Comparison of ENCODE assay signal across 8 cellular contexts in genomic region chr5:146426853-146427618, GRCh38. TPM values are rescaled to one million over a fixed set of nuclear protein-coding genes. Genes with fewer than 3 reads are reported as not detected.
A peak's percentile ranks its signal among the peaks of the same experiment; 100 is the strongest.
DNase-seq lines count a peak whose midpoint lies in the region; ATAC-seq and TF ChIP-seq lines count a peak whose summit lies in the region.

No MANE protein-coding gene starts in this region.

- H3K27me3 ChIP-seq in testis: no peaks in the 10 kb centered on the region

- TF ChIP-seq CTCF in astrocyte of the cerebellum (IDR thresholded peaks at IDR 0.05; ENCODE audit: low read depth, low read length, missing control alignments) (peak; percentile 52), testis (IDR thresholded peaks at IDR 0.05) (peak; percentile 30 to 60 (median 56))

- no peaks in the 10 kb centered on the region for H3K9me3 ChIP-seq in testis

- no peak overlapping the region for H3K27ac Mint-ChIP-seq in activated naive CD8-positive, alpha-beta T cell treated with anti-CD3 and anti-CD28 coated beads, Interleukin-2, amount 10 ng/mL, durations not matched to agents 7 days and 5 days
- H3K27ac Mint-ChIP-seq in activated naive CD8-positive, alpha-beta T cell treated with anti-CD3 and anti-CD28 coated beads, Interleukin-2, amount 50 U/mL, for 24 hours: no peak overlapping the region

- peaks cover 7% of the 10 kb centered on the region for H3K4me1 Mint-ChIP-seq in activated naive CD8-positive, alpha-beta T cell treated with anti-CD3 and anti-CD28 coated beads, Interleukin-2, amount 10 ng/mL, durations not matched to agents 7 days and 5 days
- peaks cover 3% of the 10 kb centered on the region for H3K4me1 Mint-ChIP-seq in activated naive CD8-positive, alpha-beta T cell treated with anti-CD3 and anti-CD28 coated beads, Interleukin-2, amount 50 U/mL, for 24 hours

- no peaks in the 10 kb centered on the region for H3K9me3 Mint-ChIP-seq in activated naive CD8-positive, alpha-beta T cell treated with anti-CD3 and anti-CD28 coated beads, Interleukin-2, amount 10 ng/mL, durations not matched to agents 7 days and 5 days
- no peaks in the 10 kb centered on the region for H3K9me3 Mint-ChIP-seq in activated naive CD8-positive, alpha-beta T cell treated with anti-CD3 and anti-CD28 coated beads, Interleukin-2, amount 50 U/mL, for 24 hours

- peaks cover 22% of the 10 kb centered on the region for H3K27me3 Mint-ChIP-seq in activated naive CD8-positive, alpha-beta T cell treated with anti-CD3 and anti-CD28 coated beads, Interleukin-2, amount 10 ng/mL, durations not matched to agents 7 days and 5 days
- H3K27me3 Mint-ChIP-seq in activated naive CD8-positive, alpha-beta T cell treated with anti-CD3 and anti-CD28 coated beads, Interleukin-2, amount 50 U/mL, for 24 hours: peaks cover 22% of the 10 kb centered on the region

- H3K4me3 ChIP-seq in astrocyte of the cerebellum (ENCODE audit: low read depth, low read length): no peak overlapping the region
- no peak overlapping the region for H3K4me3 ChIP-seq in testis

- no peak overlapping the region for H3K4me3 Mint-ChIP-seq in activated naive CD8-positive, alpha-beta T cell treated with anti-CD3 and anti-CD28 coated beads, Interleukin-2, amount 10 ng/mL, durations not matched to agents 7 days and 5 days
- no peak overlapping the region for H3K4me3 Mint-ChIP-seq in activated naive CD8-positive, alpha-beta T cell treated with anti-CD3 and anti-CD28 coated beads, Interleukin-2, amount 50 U/mL, for 24 hours

- no peak overlapping the region for H3K27ac ChIP-seq in testis

- POLR2A ChIA-PET in activated naive CD8-positive, alpha-beta T cell treated with anti-CD3 and anti-CD28 coated beads, Interleukin-2, amount 10 ng/mL, durations not matched to agents 7 days and 5 days (lab: Charles Lee): no interaction called here

- no peak for TF ChIP-seq POLR2A in testis (IDR thresholded peaks at IDR 0.05)

- in situ Hi-C loops in astrocyte of the cerebellum (cut with HindIII; ENCODE audit: low sequenced_read_pairs): no loop called here

- DNase-seq in activated naive CD8-positive, alpha-beta T cell treated with anti-CD3 and anti-CD28 coated beads, Interleukin-2, amount 10 ng/mL, durations not matched to agents 7 days and 5 days: no peak
- no peak for DNase-seq in activated naive CD8-positive, alpha-beta T cell treated with anti-CD3 and anti-CD28 coated beads, Interleukin-2, amount 50 U/mL, for 24 hours
- DNase-seq in NCI-H2196 treated with DMSO at 0.1 percent for 48 hours (lab: John Stamatoyannopoulos, UW; ENCODE audit: unreplicated experiment): peak; percentile 27
- peak; percentile 18 for DNase-seq in astrocyte of the cerebellum (ENCODE audit: low read depth)
- DNase-seq in iPS-NIHi7 (ENCODE audit: extremely low spot score): peak; percentile 63
- DNase-seq in testis: no peak

- 30 to 31% methylated on average over 7 of the region's 7 CpGs for WGBS in testis, 2 donors

- H3K36me3 Mint-ChIP-seq in activated naive CD8-positive, alpha-beta T cell treated with anti-CD3 and anti-CD28 coated beads, Interleukin-2, amount 10 ng/mL, durations not matched to agents 7 days and 5 days: no peaks in the 10 kb centered on the region
- H3K36me3 Mint-ChIP-seq in activated naive CD8-positive, alpha-beta T cell treated with anti-CD3 and anti-CD28 coated beads, Interleukin-2, amount 50 U/mL, for 24 hours (ENCODE audit: low read depth): no peaks in the 10 kb centered on the region

- no peaks in the 10 kb centered on the region for H3K4me1 ChIP-seq in testis

- H3K36me3 ChIP-seq in testis (ENCODE audit: low read depth, missing control alignments): no peaks in the 10 kb centered on the region

- intact Hi-C loops in testis (cut with DNase I; ENCODE audit: low total_unique reads): loop anchor here (10.0 kb wide), 1 partner anchor 132 kb away; no protein-coding TSS in a partner anchor

- peak; percentile 39 for ATAC-seq in activated naive CD8-positive, alpha-beta T cell treated with anti-CD3 and anti-CD28 coated beads, Interleukin-2, amount 10 ng/mL, durations not matched to agents 7 days and 5 days (ENCODE audit: low read depth)
- ATAC-seq in activated naive CD8-positive, alpha-beta T cell treated with anti-CD3 and anti-CD28 coated beads, Interleukin-2, amount 50 U/mL, for 24 hours: no peak
- ATAC-seq in HG02588 (IDR thresholded peaks at IDR 0.05; ENCODE audit: unreplicated experiment): peak; percentile 81
- ATAC-seq in HG03342 (IDR thresholded peaks at IDR 0.05; ENCODE audit: unreplicated experiment): no peak

RNA-seq across cellular contexts. Expression of gene TCERG1, which starts 20.1 kb away (rescaled TPM):
- 10 to 100 TPM; 79.9 to 90.2 TPM for total RNA-seq in activated naive CD8-positive, alpha-beta T cell treated with anti-CD3 and anti-CD28 coated beads, Interleukin-2, amount 10 ng/mL, durations not matched to agents 7 days and 5 days
- total RNA-seq in testis: 100 to 1,000 TPM; 122 to 134 TPM
- polyA plus RNA-seq in testis (ENCODE audit: insufficient read depth, low read depth, low replicate concordance): 43.0 TPM

Comparison
In these comparisons a context has a peak if more than half of its experiments do, and no peak if none do; other contexts are left out.
1. ATAC-seq: peak in activated naive CD8-positive, alpha-beta T cell treated with anti-CD3 and anti-CD28 coated beads, Interleukin-2, amount 10 ng/mL, durations not matched to agents 7 days and 5 days (single experiment) and HG02588 (single experiment); none in activated naive CD8-positive, alpha-beta T cell treated with anti-CD3 and anti-CD28 coated beads, Interleukin-2, amount 50 U/mL, for 24 hours (single experiment) and HG03342 (single experiment).
2. DNase-seq: peak in NCI-H2196 treated with DMSO at 0.1 percent for 48 hours (single experiment), astrocyte of the cerebellum (single experiment) and iPS-NIHi7 (single experiment); none in activated naive CD8-positive, alpha-beta T cell treated with anti-CD3 and anti-CD28 coated beads, Interleukin-2, amount 10 ng/mL, durations not matched to agents 7 days and 5 days (single experiment), activated naive CD8-positive, alpha-beta T cell treated with anti-CD3 and anti-CD28 coated beads, Interleukin-2, amount 50 U/mL, for 24 hours (single experiment) and testis (single experiment).